In genomic region chr5:29485333-29485732, GRCh38 we compare ENCODE assay signal across 37 cellular contexts.
"Had no signal": no experiment of that assay in that cellular context is flagged by ENCODE, and none has a peak within 500 bp of the region (broad histone marks: within the 10 kb centered on the region; RNA-seq: fewer than 3 reads in every experiment).

No MANE protein-coding gene starts in this region.

- ATAC-seq: activated CD4-positive, alpha-beta T cell treated with anti-CD3 and anti-CD28 coated beads for 36 hours; activated CD4-positive, CD25-positive, alpha-beta regulatory T cell treated with anti-CD3 and anti-CD28 coated beads, Interleukin-2, amount 50 U/mL, for 24 hours; activated CD8-positive, alpha-beta memory T cell treated with anti-CD3 and anti-CD28 coated beads, Interleukin-2, amount 10 ng/mL, durations not matched to agents 7 days and 5 days; activated CD8-positive, alpha-beta T cell treated with anti-CD3 and anti-CD28 coated beads, Interleukin-2, amount 10 ng/mL, durations not matched to agents 7 days and 5 days; activated naive CD4-positive, alpha-beta T cell treated with anti-CD3 and anti-CD28 coated beads, Interleukin-2, amount 50 U/mL, for 72 hours; body of pancreas; WTC11 had no signal

- H3K4me3 Mint-ChIP-seq: activated CD4-positive, alpha-beta memory T cell treated with anti-CD3 and anti-CD28 coated beads, Interleukin-2, amount 10 ng/mL, durations not matched to agents 7 days and 5 days; activated CD4-positive, alpha-beta T cell treated with anti-CD3 and anti-CD28 coated beads for 36 hours; activated CD4-positive, alpha-beta T cell treated with anti-CD3 and anti-CD28 coated beads, Interleukin-2, amount 10 ng/mL, durations not matched to agents 7 days and 5 days; activated CD8-positive, alpha-beta memory T cell treated with anti-CD3 and anti-CD28 coated beads, Interleukin-2, amount 10 ng/mL, durations not matched to agents 7 days and 5 days; activated CD8-positive, alpha-beta T cell treated with anti-CD3 and anti-CD28 coated beads, Interleukin-2, amount 10 ng/mL, durations not matched to agents 7 days and 5 days; activated naive CD8-positive, alpha-beta T cell treated with anti-CD3 and anti-CD28 coated beads for 36 hours; activated T-cell treated with anti-CD3 and anti-CD28 coated beads, Interleukin-2, amount 50 U/mL, for 24 hours; T-helper 1 cell treated with Interleukin-12 subunit alpha and Interleukin-12 subunit beta and Interleukin-4 antibody, amounts not matched to agents 30 μg/mL and 1 μg/mL, for 36 hours; T-helper 2 cell treated with Interferon-gamma antibody and Interleukin-4, amounts not matched to agents 5 μg/mL and 100 μg/mL, for 36 hours; WTC11 had no signal

- H3K4me1 Mint-ChIP-seq: activated CD4-positive, alpha-beta memory T cell treated with anti-CD3 and anti-CD28 coated beads, Interleukin-2, amount 10 ng/mL, durations not matched to agents 7 days and 5 days; activated CD4-positive, alpha-beta T cell treated with anti-CD3 and anti-CD28 coated beads for 36 hours; activated CD4-positive, alpha-beta T cell treated with anti-CD3 and anti-CD28 coated beads, Interleukin-2, amount 10 ng/mL, durations not matched to agents 7 days and 5 days; activated CD8-positive, alpha-beta memory T cell treated with anti-CD3 and anti-CD28 coated beads, Interleukin-2, amount 10 ng/mL, durations not matched to agents 7 days and 5 days; activated naive CD8-positive, alpha-beta T cell treated with anti-CD3 and anti-CD28 coated beads for 36 hours; WTC11 had no signal

- DNase-seq: activated CD4-positive, alpha-beta memory T cell treated with anti-CD3 and anti-CD28 coated beads, Interleukin-2, amount 10 ng/mL, durations not matched to agents 7 days and 5 days; activated CD4-positive, alpha-beta T cell treated with anti-CD3 and anti-CD28 coated beads for 1 hour; activated CD4-positive, alpha-beta T cell treated with anti-CD3 and anti-CD28 coated beads for 36 hours; activated CD4-positive, alpha-beta T cell treated with anti-CD3 and anti-CD28 coated beads for 48 hours; activated CD4-positive, alpha-beta T cell treated with anti-CD3 and anti-CD28 coated beads, Interleukin-2, amount 10 ng/mL, durations not matched to agents 7 days and 5 days; activated CD4-positive, alpha-beta T cell treated with anti-CD3 and anti-CD28 coated beads, Interleukin-2, amount 50 U/mL, for 48 hours; activated CD4-positive, CD25-positive, alpha-beta regulatory T cell; activated CD8-positive, alpha-beta memory T cell treated with anti-CD3 and anti-CD28 coated beads for 24 hours; activated CD8-positive, alpha-beta memory T cell treated with anti-CD3 and anti-CD28 coated beads, Interleukin-2, amount 10 ng/mL, durations not matched to agents 7 days and 5 days; activated CD8-positive, alpha-beta memory T cell treated with anti-CD3 and anti-CD28 coated beads, Interleukin-2, amount 50 U/mL, for 48 hours; activated CD8-positive, alpha-beta T cell treated with anti-CD3 and anti-CD28 coated beads, Interleukin-2, amount 10 ng/mL, durations not matched to agents 7 days and 5 days; activated effector memory CD4-positive, alpha-beta T cell treated with Interleukin-2 at 50 U/mL for 16 hours; activated gamma-delta T cell; activated naive CD4-positive, alpha-beta T cell treated with anti-CD3 and anti-CD28 coated beads, Interleukin-2, amount 50 U/mL, for 16 hours; activated naive CD4-positive, alpha-beta T cell treated with Interleukin-2 at 50 U/mL for 16 hours; activated naive CD8-positive, alpha-beta T cell treated with anti-CD3 and anti-CD28 coated beads for 36 hours; activated T-cell treated with anti-CD3 and anti-CD28 coated beads, Interleukin-2, amount 50 U/mL, for 24 hours; activated T-cell treated with anti-CD3 and anti-CD28 coated beads, Interleukin-2, amount 50 U/mL, for 48 hours; adrenal gland; amniotic stem cell; aorta; body of pancreas; brain microvascular endothelial cell; central memory CD4-positive, alpha-beta T cell; T-helper 2 cell; T-helper 9 cell; WERI-Rb-1 had no signal

- H3K36me3 ChIP-seq: adrenal gland, brain microvascular endothelial cell, breast epithelium, WERI-Rb-1 had no signal

- H3K27ac Mint-ChIP-seq: activated CD4-positive, alpha-beta memory T cell treated with anti-CD3 and anti-CD28 coated beads, Interleukin-2, amount 10 ng/mL, durations not matched to agents 7 days and 5 days; activated CD4-positive, alpha-beta T cell treated with anti-CD3 and anti-CD28 coated beads for 36 hours; activated CD4-positive, alpha-beta T cell treated with anti-CD3 and anti-CD28 coated beads, Interleukin-2, amount 10 ng/mL, durations not matched to agents 7 days and 5 days; activated CD8-positive, alpha-beta memory T cell treated with anti-CD3 and anti-CD28 coated beads, Interleukin-2, amount 10 ng/mL, durations not matched to agents 7 days and 5 days; activated CD8-positive, alpha-beta T cell treated with anti-CD3 and anti-CD28 coated beads, Interleukin-2, amount 10 ng/mL, durations not matched to agents 7 days and 5 days; activated naive CD4-positive, alpha-beta T cell treated with anti-CD3 and anti-CD28 coated beads, Interleukin-2, amount 50 U/mL, for 72 hours; activated naive CD8-positive, alpha-beta T cell treated with anti-CD3 and anti-CD28 coated beads for 36 hours; activated T-cell treated with anti-CD3 and anti-CD28 coated beads, Interleukin-2, amount 50 U/mL, for 24 hours; activated T-helper 2 cell treated with anti-CD3 and anti-CD28 coated beads, Interferon-gamma antibody, Interleukin-2, Interleukin-4, amounts not matched to agents 10 μg/mL and 5 μg/mL and 100 μg/mL, durations not matched to agents 14 hours and 24 hours and 36 hours; T-helper 1 cell treated with Interleukin-12 subunit alpha and Interleukin-12 subunit beta and Interleukin-4 antibody, amounts not matched to agents 30 μg/mL and 1 μg/mL, for 36 hours; T-helper 2 cell treated with Interferon-gamma antibody and Interleukin-4, amounts not matched to agents 5 μg/mL and 100 μg/mL, for 36 hours; WTC11 had no signal

- H3K9me3 ChIP-seq: body of pancreas had no signal

- H3K4me3 ChIP-seq: adrenal gland, body of pancreas, breast epithelium had no signal

- H3K36me3 Mint-ChIP-seq: activated CD8-positive, alpha-beta memory T cell treated with anti-CD3 and anti-CD28 coated beads, Interleukin-2, amount 10 ng/mL, durations not matched to agents 7 days and 5 days; activated naive CD4-positive, alpha-beta T cell treated with anti-CD3 and anti-CD28 coated beads, Interleukin-2, amount 50 U/mL, for 72 hours; activated naive CD8-positive, alpha-beta T cell treated with anti-CD3 and anti-CD28 coated beads for 36 hours had no signal

- H3K27me3 Mint-ChIP-seq: activated CD4-positive, alpha-beta memory T cell treated with anti-CD3 and anti-CD28 coated beads, Interleukin-2, amount 10 ng/mL, durations not matched to agents 7 days and 5 days; activated CD4-positive, alpha-beta T cell treated with anti-CD3 and anti-CD28 coated beads for 36 hours; activated CD4-positive, alpha-beta T cell treated with anti-CD3 and anti-CD28 coated beads, Interleukin-2, amount 10 ng/mL, durations not matched to agents 7 days and 5 days; activated CD8-positive, alpha-beta memory T cell treated with anti-CD3 and anti-CD28 coated beads, Interleukin-2, amount 10 ng/mL, durations not matched to agents 7 days and 5 days; activated naive CD8-positive, alpha-beta T cell treated with anti-CD3 and anti-CD28 coated beads for 36 hours; activated T-cell treated with anti-CD3 and anti-CD28 coated beads, Interleukin-2, amount 50 U/mL, for 24 hours had no signal

- H3K27ac ChIP-seq: adrenal gland, body of pancreas, brain microvascular endothelial cell, breast epithelium, WERI-Rb-1 had no signal

- H3K27me3 ChIP-seq: adrenal gland, body of pancreas, brain microvascular endothelial cell, breast epithelium had no signal

- H3K4me1 ChIP-seq: adrenal gland, body of pancreas, breast epithelium had no signal

- FAIRE-seq: astrocyte, colon, TTC549 had no signal
